12 cellular contexts compared by ENCODE assay signal in genomic region chr14:29741909-29742401, GRCh38.
DNase-seq lines count a peak whose midpoint lies in the region; ATAC-seq lines count a peak whose summit lies in the region.
"Had no signal": no experiment of that assay in that cellular context is flagged by ENCODE, and none has a peak within 500 bp of the region (broad histone marks: within the 10 kb centered on the region; RNA-seq: fewer than 3 reads in every experiment).

No MANE protein-coding gene starts in this region.

- no peaks in the 10 kb centered on the region for H3K9me3 Mint-ChIP-seq in stimulated activated memory B cell treated with anti-CD40 and anti-IgM and Interleukin-4, amounts not matched to agents 10 μg/mL and 1 μg/mL and 100 μg/mL, for 72 hours

- H3K4me1 Mint-ChIP-seq in stimulated activated memory B cell treated with anti-CD40 and anti-IgM and Interleukin-4, amounts not matched to agents 10 μg/mL and 1 μg/mL and 100 μg/mL, for 72 hours: peaks cover 7% of the 10 kb centered on the region
- H3K4me1 Mint-ChIP-seq: activated CD4-positive, alpha-beta memory T cell treated with anti-CD3 and anti-CD28 coated beads, Interleukin-2, amount 10 ng/mL, durations not matched to agents 7 days and 5 days; natural killer cell had no signal

- H3K27me3 Mint-ChIP-seq in stimulated activated memory B cell treated with anti-CD40 and anti-IgM and Interleukin-4, amounts not matched to agents 10 μg/mL and 1 μg/mL and 100 μg/mL, for 72 hours: no peaks in the 10 kb centered on the region
- H3K27me3 Mint-ChIP-seq: activated CD4-positive, alpha-beta memory T cell treated with anti-CD3 and anti-CD28 coated beads, Interleukin-2, amount 10 ng/mL, durations not matched to agents 7 days and 5 days had no signal

- peak; percentile 34 for DNase-seq in ACHN
- peak; percentile 60 for DNase-seq in NCI-H146 (lab: John Stamatoyannopoulos, UW)
- peak; percentile 2 for DNase-seq in cerebellar cortex (ENCODE audit: low spot score)
- DNase-seq in medulla oblongata (ENCODE audit: extremely low spot score): peak; percentile 30
- no peak for DNase-seq in DMS53 treated with DMSO at 0.1 percent for 48 hours (lab: John Stamatoyannopoulos, UW; ENCODE audit: unreplicated experiment)
- DNase-seq in posterior vena cava (ENCODE audit: low spot score): no peak
- DNase-seq: activated CD4-positive, alpha-beta memory T cell treated with anti-CD3 and anti-CD28 coated beads, Interleukin-2, amount 10 ng/mL, durations not matched to agents 7 days and 5 days; MV-4-11; natural killer cell; SK-N-SH had no signal

- in situ Hi-C loops in ACHN (cut with HindIII; ENCODE audit: low pct_ligation_motif_present, low pct_unique_long_range_greater_than_20kb, low sequenced_read_pairs): no loop called here

- intact Hi-C loops in posterior vena cava (cut with DNase I): no loop called here

- ATAC-seq in stimulated activated memory B cell treated with anti-CD40 and anti-IgM and Interleukin-4, amounts not matched to agents 10 μg/mL and 1 μg/mL and 100 μg/mL, for 72 hours: no peak
- ATAC-seq in GM18909 (IDR thresholded peaks at IDR 0.05; ENCODE audit: poor library complexity, unreplicated experiment): no peak
- ATAC-seq: natural killer cell had no signal

- H3K36me3 Mint-ChIP-seq in stimulated activated memory B cell treated with anti-CD40 and anti-IgM and Interleukin-4, amounts not matched to agents 10 μg/mL and 1 μg/mL and 100 μg/mL, for 72 hours: no peaks in the 10 kb centered on the region
- H3K36me3 Mint-ChIP-seq: natural killer cell had no signal

- no peak overlapping the region for H3K27ac Mint-ChIP-seq in stimulated activated memory B cell treated with anti-CD40 and anti-IgM and Interleukin-4, amounts not matched to agents 10 μg/mL and 1 μg/mL and 100 μg/mL, for 72 hours
- H3K27ac Mint-ChIP-seq: activated CD4-positive, alpha-beta memory T cell treated with anti-CD3 and anti-CD28 coated beads, Interleukin-2, amount 10 ng/mL, durations not matched to agents 7 days and 5 days; natural killer cell had no signal

- H3K4me3 Mint-ChIP-seq in stimulated activated memory B cell treated with anti-CD40 and anti-IgM and Interleukin-4, amounts not matched to agents 10 μg/mL and 1 μg/mL and 100 μg/mL, for 72 hours: no peak overlapping the region
- H3K4me3 Mint-ChIP-seq: activated CD4-positive, alpha-beta memory T cell treated with anti-CD3 and anti-CD28 coated beads, Interleukin-2, amount 10 ng/mL, durations not matched to agents 7 days and 5 days; natural killer cell had no signal

Comparison
In these comparisons a context has a peak if more than half of its experiments do, and no peak if none do; other contexts are left out.
1. DNase-seq: peak in ACHN (single experiment), NCI-H146 (single experiment), cerebellar cortex (single experiment) and medulla oblongata (single experiment); none in DMS53 treated with DMSO at 0.1 percent for 48 hours (single experiment) and posterior vena cava (single experiment).